In genomic region chr14:73741386-73741875, GRCh38 we compare ENCODE assay signal across 8 cellular contexts. TPM values are rescaled to one million over a fixed set of nuclear protein-coding genes. Genes with fewer than 3 reads are reported as not detected.
DNase-seq lines count a peak whose midpoint lies in the region; ATAC-seq and TF ChIP-seq lines count a peak whose summit lies in the region.

No MANE protein-coding gene starts in this region.

- H3K27ac ChIP-seq in SK-N-MC (peak overlapping the region; percentile 92), heart right ventricle (peak overlapping the region; percentile 26 to 89 (median 85))

- peak overlapping the region; percentile 26 for H3K4me3 ChIP-seq in AG10803 (ENCODE audit: low read length)
- peak overlapping the region; percentile 74 for H3K4me3 ChIP-seq in SK-N-MC
- H3K4me3 ChIP-seq in heart right ventricle = peak overlapping the region in 8 of 10 donors; percentile 11 to 44 (median 36)
- no peak overlapping the region for H3K4me3 ChIP-seq in HAP-1

- H3K4me1 Mint-ChIP-seq in activated naive CD8-positive, alpha-beta T cell treated with anti-CD3 and anti-CD28 coated beads, Interleukin-2, amount 50 U/mL, for 24 hours = peaks cover 68% of the 10 kb centered on the region

- DNase-seq in AG10803 (ENCODE audit: low read depth) = no peak
- DNase-seq in HCEC 1CT = peak; percentile 55
- no peak for DNase-seq in SK-N-MC (ENCODE audit: low read depth, low spot score)
- peak; percentile 77 for DNase-seq in activated naive CD8-positive, alpha-beta T cell treated with anti-CD3 and anti-CD28 coated beads, Interleukin-2, amount 50 U/mL, for 24 hours
- peak; percentile 81 to 84 for DNase-seq in heart right ventricle
- DNase-seq in pulmonary artery endothelial cell (ENCODE audit: low read depth, low spot score) = peak; percentile 83
- no peak for DNase-seq in HAP-1 (ENCODE audit: low spot score in 2 of 2)

- H3K9ac ChIP-seq in SK-N-MC (ENCODE audit: insufficient read length) = peak overlapping the region; percentile 59

- TF ChIP-seq CTCF in AG10803 (conservative IDR thresholded peaks at IDR 0.05; ENCODE audit: low read length) = no peak
- peak in 1 of 9 donors; percentile 9 for TF ChIP-seq CTCF in heart right ventricle (IDR thresholded peaks at IDR 0.05)

- no peaks in the 10 kb centered on the region for H3K27me3 ChIP-seq in heart right ventricle
- no peaks in the 10 kb centered on the region for H3K27me3 ChIP-seq in HAP-1 (ENCODE audit: low read depth)

- no peaks in the 10 kb centered on the region for H3K9me3 ChIP-seq in SK-N-MC (ENCODE audit: low read depth, low read length)
- no peaks in the 10 kb centered on the region for H3K9me3 ChIP-seq in heart right ventricle
- no peaks in the 10 kb centered on the region for H3K9me3 ChIP-seq in HAP-1

- intact Hi-C loops in heart right ventricle (cut with DNase I) = loop anchor here in 2 of 10 donors (2.0 to 5.0 kb wide), 2 partner anchors 13 to 81 kb away; no protein-coding TSS in a partner anchor

- H3K4me1 ChIP-seq in heart right ventricle (peaks cover 75 to 86% (median 81%) of the 10 kb centered on the region in 9 donors), HAP-1 (peaks cover 3% of the 10 kb centered on the region; the same call in 1 of the 2 replicates)

- peaks cover 13% of the 10 kb centered on the region for H3K36me3 Mint-ChIP-seq in activated naive CD8-positive, alpha-beta T cell treated with anti-CD3 and anti-CD28 coated beads, Interleukin-2, amount 50 U/mL, for 24 hours (ENCODE audit: low read depth)

- in situ Hi-C loops in HAP-1 (cut with MboI; ENCODE audit: low sequenced_read_pairs) = no loop called here

- H3K36me3 ChIP-seq in SK-N-MC (ENCODE audit: insufficient read depth, low read length) (peaks cover 13% of the 10 kb centered on the region; the same call in 1 of the 2 replicates), heart right ventricle (peaks cover 0 to 39% (median 34%) of the 10 kb centered on the region in 9 donors), HAP-1 (replicated peaks) (peaks cover 30% of the 10 kb centered on the region)

- no peaks in the 10 kb centered on the region for H3K27me3 Mint-ChIP-seq in activated naive CD8-positive, alpha-beta T cell treated with anti-CD3 and anti-CD28 coated beads, Interleukin-2, amount 50 U/mL, for 24 hours

- 0 to 1% methylated on average over 12 of the region's 12 CpGs for WGBS in heart right ventricle, 2 donors

- H3K27ac Mint-ChIP-seq in activated naive CD8-positive, alpha-beta T cell treated with anti-CD3 and anti-CD28 coated beads, Interleukin-2, amount 50 U/mL, for 24 hours = peak overlapping the region; percentile 97

- H3K4me3 Mint-ChIP-seq in activated naive CD8-positive, alpha-beta T cell treated with anti-CD3 and anti-CD28 coated beads, Interleukin-2, amount 50 U/mL, for 24 hours = peak overlapping the region; percentile 80

- no peaks in the 10 kb centered on the region for H3K9me3 Mint-ChIP-seq in activated naive CD8-positive, alpha-beta T cell treated with anti-CD3 and anti-CD28 coated beads, Interleukin-2, amount 50 U/mL, for 24 hours

- peak; percentile 79 for ATAC-seq in activated naive CD8-positive, alpha-beta T cell treated with anti-CD3 and anti-CD28 coated beads, Interleukin-2, amount 50 U/mL, for 24 hours
- ATAC-seq in heart right ventricle = peak; percentile 75 to 90 (median 81)
- ATAC-seq in HG02623 (IDR thresholded peaks at IDR 0.05; ENCODE audit: unreplicated experiment) = no peak

RNA-seq across cellular contexts. Expression of gene PNMA1, which starts 27.2 kb away (rescaled TPM):
- total RNA-seq in heart right ventricle (10 to 100 TPM; 13.9 to 30.8 (median 23.6) TPM), pulmonary artery endothelial cell (25.3 and 25.5 TPM in 2 replicates)
- 10 to 100 TPM in 1 of 2 donors, 1 to 10 TPM in 1; 6.6 to 15.7 TPM for polyA plus RNA-seq in heart right ventricle

Comparison
In these comparisons a context has a peak if more than half of its experiments do, and no peak if none do; other contexts are left out.
1. DNase-seq: peak in HCEC 1CT (single experiment), activated naive CD8-positive, alpha-beta T cell treated with anti-CD3 and anti-CD28 coated beads, Interleukin-2, amount 50 U/mL, for 24 hours (single experiment), heart right ventricle (2 of 2) and pulmonary artery endothelial cell (single experiment); none in AG10803 (single experiment), SK-N-MC (single experiment) and HAP-1 (0 of 2).